ENCODE assay signal across 1 cellular context in genomic region chrX:153812220-153812619, GRCh38.
TF ChIP-seq lines count a peak whose summit lies in the region.

No MANE protein-coding gene starts in this region.

TF ChIP-seq in K562, 482 proteins besides CTCF, POLR2A, EP300 and RAD21:
- TF ChIP-seq RFX1 (IDR thresholded peaks at IDR 0.05) (peak; percentile 77), ZNF280A (IDR thresholded peaks at IDR 0.05; ENCODE audit: low read depth, partially characterized antibody) (no peak)
